ENCODE assay signal across 1 cellular context in genomic region chr4:182276214-182277109, GRCh38.
TF ChIP-seq lines count a peak whose summit lies in the region.

No MANE protein-coding gene starts in this region.

TF ChIP-seq in HEK293, 187 proteins besides CTCF, POLR2A, EP300 and RAD21 (continued from another document and continues in another):
- TF ChIP-seq TSHZ1 (tag by site-specific recombination; IDR thresholded peaks at IDR 0.05; ENCODE audit: borderline replicate concordance), result no peak
- no peak for TF ChIP-seq ZNF184 (tag by site-specific recombination; IDR thresholded peaks at IDR 0.05)
- no peak for TF ChIP-seq ZNF26 (tag by site-specific recombination; IDR thresholded peaks at IDR 0.05)
- TF ChIP-seq, protein P1, sequence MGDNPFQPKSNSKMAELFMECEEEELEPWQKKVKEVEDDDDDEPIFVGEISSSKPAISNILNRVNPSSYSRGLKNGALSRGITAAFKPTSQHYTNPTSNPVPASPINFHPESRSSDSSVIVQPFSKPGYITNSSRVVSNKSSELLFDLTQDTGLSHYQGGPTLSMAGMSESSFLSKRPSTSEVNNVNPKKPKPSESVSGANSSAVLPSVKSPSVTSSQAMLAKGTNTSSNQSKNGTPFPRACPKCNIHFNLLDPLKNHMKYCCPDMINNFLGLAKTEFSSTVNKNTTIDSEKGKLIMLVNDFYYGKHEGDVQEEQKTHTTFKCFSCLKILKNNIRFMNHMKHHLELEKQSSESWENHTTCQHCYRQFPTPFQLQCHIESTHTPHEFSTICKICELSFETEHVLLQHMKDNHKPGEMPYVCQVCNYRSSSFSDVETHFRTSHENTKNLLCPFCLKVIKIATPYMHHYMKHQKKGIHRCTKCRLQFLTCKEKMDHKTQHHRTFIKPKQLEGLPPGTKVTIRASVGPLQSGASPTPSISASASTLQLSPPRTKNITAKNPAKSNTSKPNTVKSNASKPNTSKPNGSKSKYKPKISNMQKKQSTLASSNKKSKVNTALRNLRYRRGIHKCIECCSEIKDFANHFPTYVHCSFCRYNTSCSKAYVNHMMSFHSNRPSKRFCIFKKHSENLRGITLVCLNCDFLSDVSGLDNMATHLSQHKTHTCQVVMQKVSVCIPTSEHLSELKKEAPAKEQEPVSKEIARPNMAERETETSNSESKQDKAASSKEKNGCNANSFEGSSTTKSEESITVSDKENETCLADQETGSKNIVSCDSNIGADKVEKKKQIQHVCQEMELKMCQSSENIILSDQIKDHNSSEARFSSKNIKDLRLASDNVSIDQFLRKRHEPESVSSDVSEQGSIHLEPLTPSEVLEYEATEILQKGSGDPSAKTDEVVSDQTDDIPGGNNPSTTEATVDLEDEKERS (tag by site-specific recombination; IDR thresholded peaks at IDR 0.05), result no peak
- peak; percentile 59; the same call in 1 of the 2 replicates for TF ChIP-seq OSR2 (tag by site-specific recombination; IDR thresholded peaks at IDR 0.05)
- no peak for TF ChIP-seq ZNF76 (tag by site-specific recombination; IDR thresholded peaks at IDR 0.05; ENCODE audit: borderline replicate concordance, low read depth)
- TF ChIP-seq ZNF341 (tag by site-specific recombination; IDR thresholded peaks at IDR 0.05; ENCODE audit: low read depth), result no peak
- TF ChIP-seq, protein P2, sequence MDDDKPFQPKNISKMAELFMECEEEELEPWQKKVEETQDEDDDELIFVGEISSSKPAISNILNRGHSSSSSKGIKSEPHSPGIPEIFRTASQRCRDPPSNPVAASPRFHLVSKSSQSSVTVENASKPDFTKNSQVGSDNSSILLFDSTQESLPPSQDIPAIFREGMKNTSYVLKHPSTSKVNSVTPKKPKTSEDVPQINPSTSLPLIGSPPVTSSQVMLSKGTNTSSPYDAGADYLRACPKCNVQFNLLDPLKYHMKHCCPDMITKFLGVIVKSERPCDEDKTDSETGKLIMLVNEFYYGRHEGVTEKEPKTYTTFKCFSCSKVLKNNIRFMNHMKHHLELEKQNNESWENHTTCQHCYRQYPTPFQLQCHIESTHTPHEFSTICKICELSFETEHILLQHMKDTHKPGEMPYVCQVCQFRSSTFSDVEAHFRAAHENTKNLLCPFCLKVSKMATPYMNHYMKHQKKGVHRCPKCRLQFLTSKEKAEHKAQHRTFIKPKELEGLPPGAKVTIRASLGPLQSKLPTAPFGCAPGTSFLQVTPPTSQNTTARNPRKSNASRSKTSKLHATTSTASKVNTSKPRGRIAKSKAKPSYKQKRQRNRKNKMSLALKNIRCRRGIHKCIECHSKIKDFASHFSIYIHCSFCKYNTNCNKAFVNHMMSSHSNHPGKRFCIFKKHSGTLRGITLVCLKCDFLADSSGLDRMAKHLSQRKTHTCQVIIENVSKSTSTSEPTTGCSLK (tag by site-specific recombination; IDR thresholded peaks at IDR 0.05), result no peak
- no peak for TF ChIP-seq ZFP41 (tag by site-specific recombination; IDR thresholded peaks at IDR 0.05; ENCODE audit: borderline replicate concordance)
- no peak for TF ChIP-seq ZNF843 (tag by site-specific recombination; IDR thresholded peaks at IDR 0.05)
- no peak for TF ChIP-seq BCL11A (tag by site-specific recombination; IDR thresholded peaks at IDR 0.05; ENCODE audit: low read depth)
- peak; percentile 23; the same call in 1 of the 2 replicates for TF ChIP-seq ZBTB17 (tag by site-specific recombination; IDR thresholded peaks at IDR 0.05)
- TF ChIP-seq ZNF302 (tag by site-specific recombination; IDR thresholded peaks at IDR 0.05; ENCODE audit: low read depth), result no peak
- peak; percentile 41; the same call in 1 of the 2 replicates for TF ChIP-seq ZNF394 (tag by site-specific recombination; IDR thresholded peaks at IDR 0.05; ENCODE audit: borderline replicate concordance)
- TF ChIP-seq ZSCAN30 (tag by site-specific recombination; IDR thresholded peaks at IDR 0.05), result no peak
- TF ChIP-seq ZNF549 (tag by site-specific recombination; IDR thresholded peaks at IDR 0.05), result no peak
- TF ChIP-seq, protein P3, sequence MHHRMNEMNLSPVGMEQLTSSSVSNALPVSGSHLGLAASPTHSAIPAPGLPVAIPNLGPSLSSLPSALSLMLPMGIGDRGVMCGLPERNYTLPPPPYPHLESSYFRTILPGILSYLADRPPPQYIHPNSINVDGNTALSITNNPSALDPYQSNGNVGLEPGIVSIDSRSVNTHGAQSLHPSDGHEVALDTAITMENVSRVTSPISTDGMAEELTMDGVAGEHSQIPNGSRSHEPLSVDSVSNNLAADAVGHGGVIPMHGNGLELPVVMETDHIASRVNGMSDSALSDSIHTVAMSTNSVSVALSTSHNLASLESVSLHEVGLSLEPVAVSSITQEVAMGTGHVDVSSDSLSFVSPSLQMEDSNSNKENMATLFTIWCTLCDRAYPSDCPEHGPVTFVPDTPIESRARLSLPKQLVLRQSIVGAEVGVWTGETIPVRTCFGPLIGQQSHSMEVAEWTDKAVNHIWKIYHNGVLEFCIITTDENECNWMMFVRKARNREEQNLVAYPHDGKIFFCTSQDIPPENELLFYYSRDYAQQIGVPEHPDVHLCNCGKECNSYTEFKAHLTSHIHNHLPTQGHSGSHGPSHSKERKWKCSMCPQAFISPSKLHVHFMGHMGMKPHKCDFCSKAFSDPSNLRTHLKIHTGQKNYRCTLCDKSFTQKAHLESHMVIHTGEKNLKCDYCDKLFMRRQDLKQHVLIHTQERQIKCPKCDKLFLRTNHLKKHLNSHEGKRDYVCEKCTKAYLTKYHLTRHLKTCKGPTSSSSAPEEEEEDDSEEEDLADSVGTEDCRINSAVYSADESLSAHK (tag by site-specific recombination; IDR thresholded peaks at IDR 0.05), result no peak
- TF ChIP-seq SCRT2 (tag by site-specific recombination; IDR thresholded peaks at IDR 0.05), result no peak
- no peak for TF ChIP-seq ZSCAN4 (tag by site-specific recombination; IDR thresholded peaks at IDR 0.05)
- TF ChIP-seq ZNF391 (tag by site-specific recombination; IDR thresholded peaks at IDR 0.05; ENCODE audit: borderline replicate concordance, low read depth), result no peak
- no peak for TF ChIP-seq ZNF830 (tag by site-specific recombination; IDR thresholded peaks at IDR 0.05; ENCODE audit: low read depth)
- no peak for TF ChIP-seq ZBTB6 (tag by site-specific recombination; IDR thresholded peaks at IDR 0.05)
- no peak for TF ChIP-seq ZNF571 (tag by site-specific recombination; IDR thresholded peaks at IDR 0.05)
- no peak for TF ChIP-seq ZNF623 (tag by site-specific recombination; IDR thresholded peaks at IDR 0.05)
- TF ChIP-seq SETDB1 (IDR thresholded peaks at IDR 0.05; ENCODE audit: insufficient read length, low read length), result no peak
- TF ChIP-seq, protein P4, sequence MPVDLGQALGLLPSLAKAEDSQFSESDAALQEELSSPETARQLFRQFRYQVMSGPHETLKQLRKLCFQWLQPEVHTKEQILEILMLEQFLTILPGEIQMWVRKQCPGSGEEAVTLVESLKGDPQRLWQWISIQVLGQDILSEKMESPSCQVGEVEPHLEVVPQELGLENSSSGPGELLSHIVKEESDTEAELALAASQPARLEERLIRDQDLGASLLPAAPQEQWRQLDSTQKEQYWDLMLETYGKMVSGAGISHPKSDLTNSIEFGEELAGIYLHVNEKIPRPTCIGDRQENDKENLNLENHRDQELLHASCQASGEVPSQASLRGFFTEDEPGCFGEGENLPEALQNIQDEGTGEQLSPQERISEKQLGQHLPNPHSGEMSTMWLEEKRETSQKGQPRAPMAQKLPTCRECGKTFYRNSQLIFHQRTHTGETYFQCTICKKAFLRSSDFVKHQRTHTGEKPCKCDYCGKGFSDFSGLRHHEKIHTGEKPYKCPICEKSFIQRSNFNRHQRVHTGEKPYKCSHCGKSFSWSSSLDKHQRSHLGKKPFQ (tag by site-specific recombination; IDR thresholded peaks at IDR 0.05), result no peak
- TF ChIP-seq ZNF121 (tag by site-specific recombination; IDR thresholded peaks at IDR 0.05), result no peak
- TF ChIP-seq ZNF48 (tag by site-specific recombination; IDR thresholded peaks at IDR 0.05), result no peak
- no peak for TF ChIP-seq GLIS1 (tag by site-specific recombination; IDR thresholded peaks at IDR 0.05)
- no peak for TF ChIP-seq ZNF837 (tag by site-specific recombination; IDR thresholded peaks at IDR 0.05)
- no peak for TF ChIP-seq SP3 (tag by site-specific recombination; IDR thresholded peaks at IDR 0.05)
- no peak for TF ChIP-seq ZFHX2 (tag by site-specific recombination; conservative IDR thresholded peaks at IDR 0.05)
- no peak for TF ChIP-seq HOXA7 (CRISPR knock-in tag; IDR thresholded peaks at IDR 0.05; ENCODE audit: borderline replicate concordance)
- TF ChIP-seq ZNF624 (tag by site-specific recombination; IDR thresholded peaks at IDR 0.05), result no peak
- no peak for TF ChIP-seq ZNF677 (tag by site-specific recombination; IDR thresholded peaks at IDR 0.05)
- no peak for TF ChIP-seq ZNF544 (tag by site-specific recombination; IDR thresholded peaks at IDR 0.05)
- TF ChIP-seq ZNF514 (tag by site-specific recombination; IDR thresholded peaks at IDR 0.05), result no peak
- no peak for TF ChIP-seq ZNF169 (tag by site-specific recombination; IDR thresholded peaks at IDR 0.05)
- TF ChIP-seq ZXDB (tag by site-specific recombination; IDR thresholded peaks at IDR 0.05), result peak; percentile 64; the same call in 1 of the 2 replicates
- no peak for TF ChIP-seq ZNF701 (tag by site-specific recombination; IDR thresholded peaks at IDR 0.05)
- TF ChIP-seq, protein P5, sequence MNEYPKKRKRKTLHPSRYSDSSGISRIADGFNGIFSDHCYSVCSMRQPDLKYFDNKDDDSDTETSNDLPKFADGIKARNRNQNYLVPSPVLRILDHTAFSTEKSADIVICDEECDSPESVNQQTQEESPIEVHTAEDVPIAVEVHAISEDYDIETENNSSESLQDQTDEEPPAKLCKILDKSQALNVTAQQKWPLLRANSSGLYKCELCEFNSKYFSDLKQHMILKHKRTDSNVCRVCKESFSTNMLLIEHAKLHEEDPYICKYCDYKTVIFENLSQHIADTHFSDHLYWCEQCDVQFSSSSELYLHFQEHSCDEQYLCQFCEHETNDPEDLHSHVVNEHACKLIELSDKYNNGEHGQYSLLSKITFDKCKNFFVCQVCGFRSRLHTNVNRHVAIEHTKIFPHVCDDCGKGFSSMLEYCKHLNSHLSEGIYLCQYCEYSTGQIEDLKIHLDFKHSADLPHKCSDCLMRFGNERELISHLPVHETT (tag by site-specific recombination; IDR thresholded peaks at IDR 0.05), result peak; percentile 76
- no peak for TF ChIP-seq ZNF155 (tag by site-specific recombination; IDR thresholded peaks at IDR 0.05)
- TF ChIP-seq ZNF580 (tag by site-specific recombination; IDR thresholded peaks at IDR 0.05), result no peak
- no peak for TF ChIP-seq HOXD13 (CRISPR knock-in tag; IDR thresholded peaks at IDR 0.05; ENCODE audit: borderline replicate concordance)
